ENCODE assay signal across 12 cellular contexts in genomic region chr11:79062814-79063762, GRCh38.
DNase-seq lines count a peak whose midpoint lies in the region; ATAC-seq, FAIRE-seq and TF ChIP-seq lines count a peak whose summit lies in the region.
"Had no signal": no experiment of that assay in that cellular context is flagged by ENCODE, and none has a peak within 500 bp of the region (broad histone marks: within the 10 kb centered on the region; RNA-seq: fewer than 3 reads in every experiment).

No MANE protein-coding gene starts in this region.

- DNase-seq in GM12864 (ENCODE audit: low read depth), result no peak
- DNase-seq in NCI-H2227 treated with DMSO at 0.1 percent for 48 hours (lab: John Stamatoyannopoulos, UW), result peak; percentile 14
- DNase-seq in endothelial cell of umbilical vein (ENCODE audit: low read depth, low spot score), result peak; percentile 46
- DNase-seq in progenitor cell of endocrine pancreas (ENCODE audit: low spot score, unreplicated experiment), result no peak
- DNase-seq in NCI-H1436 (lab: John Stamatoyannopoulos, UW), result no peak
- DNase-seq: naive B cell, upper lobe of left lung had no signal

- POLR2A ChIA-PET in endothelial cell of umbilical vein (lab: Charles Lee), result no interaction called here

- H3K9me3 ChIP-seq in endothelial cell of umbilical vein (replicated peaks; ENCODE audit: control insufficient read depth, insufficient read depth, low read length), result no peaks in the 10 kb centered on the region
- H3K9me3 ChIP-seq: upper lobe of left lung had no signal

- H2AFZ ChIP-seq in endothelial cell of umbilical vein (ENCODE audit: low read depth, low read length), result no peak overlapping the region

- no peaks in the 10 kb centered on the region for H3K36me3 Mint-ChIP-seq in progenitor cell of endocrine pancreas (ENCODE audit: insufficient read depth)
- H3K36me3 Mint-ChIP-seq: naive B cell had no signal

- no peak for TF ChIP-seq POLR2A in endothelial cell of umbilical vein (IDR thresholded peaks at IDR 0.05; ENCODE audit: low read depth, low read length)

- CTCF ChIA-PET in endothelial cell of umbilical vein (lab: Charles Lee), result interaction anchor here (0.7 to 5.9 kb wide), 18 partner anchors 9 to 1943 kb away, joined by 3 to 115 read pairs (median 4); no protein-coding TSS in a partner anchor

- no peak overlapping the region for H3K27ac ChIP-seq in endothelial cell of umbilical vein (ENCODE audit: insufficient read depth, low read depth, low read length)
- H3K27ac ChIP-seq: HL-60, upper lobe of left lung had no signal

- H3K4me3 ChIP-seq in GM12864 (ENCODE audit: low read depth, low read length) (no peak overlapping the region), endothelial cell of umbilical vein (replicated peaks in 1 of 3; ENCODE audit: insufficient read depth in 1 of 3, low read depth in 1 of 3, low read length in 3 of 3) (no peak overlapping the region)
- H3K4me3 ChIP-seq: upper lobe of left lung had no signal

- H3K27me3 ChIP-seq in endothelial cell of umbilical vein (ENCODE audit: control insufficient read depth in 2 of 2, insufficient read depth in 2 of 2, low read length in 2 of 2), result peaks cover 0 to 6% of the 10 kb centered on the region in 2 experiments
- H3K27me3 ChIP-seq: upper lobe of left lung had no signal

- no peaks in the 10 kb centered on the region for H3K4me1 ChIP-seq in endothelial cell of umbilical vein (ENCODE audit: control insufficient read depth, extremely low read depth, insufficient read depth, low read length)
- H3K4me1 ChIP-seq: upper lobe of left lung had no signal

- intact Hi-C loops in endothelial cell of umbilical vein (cut with micrococcal nuclease), result loop anchor here (1.0 to 5.0 kb wide), 3 partner anchors 16 to 429 kb away; no protein-coding TSS in a partner anchor

- H3K4me3 Mint-ChIP-seq in progenitor cell of endocrine pancreas (ENCODE audit: low read depth), result no peak overlapping the region
- H3K4me3 Mint-ChIP-seq: activated T-helper 1 cell treated with anti-CD3 and anti-CD28 coated beads, Interleukin-12 subunit alpha, Interleukin-12 subunit beta, Interleukin-2, Interleukin-4 antibody, amounts not matched to agents 30 ng/mL and 10 ng/mL and 1 ng/mL, durations not matched to agents 14 hours and 24 hours and 36 hours; naive B cell had no signal

- no peaks in the 10 kb centered on the region for H3K9me3 Mint-ChIP-seq in progenitor cell of endocrine pancreas (ENCODE audit: low read depth)
- H3K9me3 Mint-ChIP-seq: activated T-helper 1 cell treated with anti-CD3 and anti-CD28 coated beads, Interleukin-12 subunit alpha, Interleukin-12 subunit beta, Interleukin-2, Interleukin-4 antibody, amounts not matched to agents 30 ng/mL and 10 ng/mL and 1 ng/mL, durations not matched to agents 14 hours and 24 hours and 36 hours had no signal

- no peaks in the 10 kb centered on the region for H3K27me3 Mint-ChIP-seq in progenitor cell of endocrine pancreas

- H3K36me3 ChIP-seq in endothelial cell of umbilical vein (ENCODE audit: control insufficient read depth in 2 of 2, extremely low read depth in 1 of 2, insufficient read depth in 2 of 2, low read length in 2 of 2), result no peaks in the 10 kb centered on the region
- H3K36me3 ChIP-seq: upper lobe of left lung had no signal

- no peak overlapping the region for H3K9ac ChIP-seq in endothelial cell of umbilical vein (replicated peaks; ENCODE audit: extremely low read depth, insufficient read depth, low read length)

- no peak overlapping the region for H3K4me2 ChIP-seq in endothelial cell of umbilical vein (ENCODE audit: insufficient read depth, low read length)

- no peak for ATAC-seq in GM18511 (IDR thresholded peaks at IDR 0.05; ENCODE audit: unreplicated experiment)
- ATAC-seq in GM21825 (IDR thresholded peaks at IDR 0.05; ENCODE audit: unreplicated experiment), result no peak
- ATAC-seq in GM19328 (IDR thresholded peaks at IDR 0.05; ENCODE audit: unreplicated experiment), result no peak

- FAIRE-seq in endothelial cell of umbilical vein (lab: Jason Lieb, UNC), result no peak

- no peak overlapping the region for H3K27ac Mint-ChIP-seq in progenitor cell of endocrine pancreas
- H3K27ac Mint-ChIP-seq: activated T-helper 1 cell treated with anti-CD3 and anti-CD28 coated beads, Interleukin-12 subunit alpha, Interleukin-12 subunit beta, Interleukin-2, Interleukin-4 antibody, amounts not matched to agents 30 ng/mL and 10 ng/mL and 1 ng/mL, durations not matched to agents 14 hours and 24 hours and 36 hours; naive B cell had no signal

- H3K9me1 ChIP-seq in endothelial cell of umbilical vein (replicated peaks; ENCODE audit: control insufficient read depth, extremely low read depth, insufficient read depth, low read length), result no peaks in the 10 kb centered on the region

- H3K79me2 ChIP-seq in endothelial cell of umbilical vein (ENCODE audit: control insufficient read depth, insufficient read depth, low read length), result no peaks in the 10 kb centered on the region

- no TSS peak for BruUV-seq in endothelial cell of umbilical vein (replicated peaks; lab: Mats Ljungman, UMichigan)

- dilution Hi-C loops in endothelial cell of umbilical vein (cut with MboI; ENCODE audit: extremely low pct_ligation_motif_present, low sequenced_read_pairs), result no loop called here

- H4K20me1 ChIP-seq in endothelial cell of umbilical vein (replicated peaks; ENCODE audit: control insufficient read depth, extremely low read depth, insufficient read depth, low read length), result no peaks in the 10 kb centered on the region

- TF ChIP-seq CTCF in GM12864 (IDR thresholded peaks at IDR 0.05; ENCODE audit: low read depth, low read length, missing control alignments), result peak; percentile 50
- peak; percentile 53 to 63 for TF ChIP-seq CTCF in endothelial cell of umbilical vein (IDR thresholded peaks at IDR 0.05; ENCODE audit: extremely low read depth in 1 of 2, insufficient read depth in 1 of 2, low read depth in 1 of 2, low read length in 2 of 2)
- TF ChIP-seq CTCF in progenitor cell of endocrine pancreas (IDR thresholded peaks at IDR 0.05; ENCODE audit: unreplicated experiment), result peak; percentile 65

- H3K4me1 Mint-ChIP-seq in progenitor cell of endocrine pancreas (ENCODE audit: low read depth), result peaks cover 50% of the 10 kb centered on the region

TF ChIP-seq in endothelial cell of umbilical vein, 7 proteins besides CTCF, POLR2A, EP300 and RAD21:
- no peak for TF ChIP-seq POLR2AphosphoS5 (IDR thresholded peaks at IDR 0.05; ENCODE audit: insufficient read depth, low read depth, low read length)
- TF ChIP-seq MYC (IDR thresholded peaks at IDR 0.05; ENCODE audit: low read depth, low read length), result no peak
TF ChIP-seq in endothelial cell of umbilical vein: peak in this region for 0.

Comparison
In these comparisons a context has a peak if more than half of its experiments do, and no peak if none do; other contexts are left out.
1. DNase-seq: peak in NCI-H2227 treated with DMSO at 0.1 percent for 48 hours (single experiment) and endothelial cell of umbilical vein (single experiment); none in GM12864 (single experiment), progenitor cell of endocrine pancreas (single experiment) and NCI-H1436 (single experiment).
2. Peak in every context shown above with its lines, with median percentiles within 50 percentile points of each other: CTCF ChIP-seq.